In the genomic region with DNA sequence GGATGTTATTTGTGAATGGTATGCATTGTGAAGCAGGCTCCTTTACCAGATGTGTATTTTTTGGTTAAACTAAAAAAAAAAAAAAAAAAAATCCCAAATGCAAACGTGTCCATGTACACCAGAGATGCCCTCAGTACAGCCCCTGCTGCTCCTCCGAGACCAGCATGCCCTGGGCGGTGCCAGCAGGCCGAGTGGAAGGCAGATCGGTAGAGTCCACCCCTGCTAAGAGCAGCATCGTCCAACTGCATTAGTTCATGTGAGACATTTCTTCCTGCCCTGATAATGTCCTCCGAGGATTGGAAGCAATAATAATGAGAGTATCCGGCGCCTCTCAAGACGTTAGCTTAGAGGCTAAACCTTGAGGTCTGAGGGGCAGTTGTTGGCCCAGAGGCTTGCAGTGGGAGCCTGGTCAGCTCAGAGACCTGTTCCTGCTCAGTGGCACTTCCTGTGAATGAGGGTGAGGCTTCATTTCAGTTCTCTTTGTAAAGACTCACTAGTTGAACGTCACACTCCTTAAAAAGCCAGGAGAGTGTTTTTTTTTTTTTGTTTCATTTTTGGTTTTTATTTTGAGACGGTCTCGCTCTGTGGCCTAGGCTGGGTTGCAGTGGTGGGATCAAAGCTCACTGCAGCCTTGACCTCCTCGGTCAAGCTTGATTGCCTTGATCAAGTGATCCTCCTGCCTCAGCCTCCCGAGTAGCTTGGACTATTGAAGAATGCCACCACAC, we compare ENCODE assay signal across 8 cellular contexts.
DNase-seq lines count a peak whose midpoint lies in the region; ATAC-seq and TF ChIP-seq lines count a peak whose summit lies in the region.

No MANE protein-coding gene starts in this region.

- no peaks in the 10 kb centered on the region for H3K9me3 Mint-ChIP-seq in memory B cell

- H3K4me3 Mint-ChIP-seq in memory B cell, result peak overlapping the region; percentile 25

- peak; percentile 44 for TF ChIP-seq POLR2A in GM18505 (IDR thresholded peaks at IDR 0.05; ENCODE audit: borderline replicate concordance, extremely low read depth, insufficient read depth, insufficient read length)

- H3K4me3 ChIP-seq in coronary artery, result no peak overlapping the region

- H3K27ac ChIP-seq in coronary artery, result no peak overlapping the region

- ATAC-seq in GM18505 (IDR thresholded peaks at IDR 0.05; ENCODE audit: unreplicated experiment) (peak; percentile 67), GM21390 (IDR thresholded peaks at IDR 0.05; ENCODE audit: unreplicated experiment) (peak; percentile 84), HG03469 (IDR thresholded peaks at IDR 0.05; ENCODE audit: unreplicated experiment) (peak; percentile 69), memory B cell (ENCODE audit: low read depth) (peak; percentile 77)

- no peaks in the 10 kb centered on the region for H3K27me3 Mint-ChIP-seq in memory B cell

- no peak for TF ChIP-seq CTCF in coronary artery (IDR thresholded peaks at IDR 0.05)

- peak overlapping the region; percentile 62 for H3K27ac Mint-ChIP-seq in memory B cell

- H3K4me1 Mint-ChIP-seq in memory B cell, result peaks cover 24% of the 10 kb centered on the region

- peaks cover 5% of the 10 kb centered on the region for H3K36me3 Mint-ChIP-seq in memory B cell

- DNase-seq in memory B cell (ENCODE audit: low spot score in 2 of 2) (no peak), NCI-H2107 treated with DMSO at 0.1 percent for 48 hours (lab: John Stamatoyannopoulos, UW; ENCODE audit: unreplicated experiment) (no peak), NCI-H2227 (lab: John Stamatoyannopoulos, UW; ENCODE audit: unreplicated experiment) (no peak), globus pallidus (ENCODE audit: low spot score) (no peak), coronary artery (ENCODE audit: low spot score) (no peak)
